24 cellular contexts compared by ENCODE assay signal in the genomic region with DNA sequence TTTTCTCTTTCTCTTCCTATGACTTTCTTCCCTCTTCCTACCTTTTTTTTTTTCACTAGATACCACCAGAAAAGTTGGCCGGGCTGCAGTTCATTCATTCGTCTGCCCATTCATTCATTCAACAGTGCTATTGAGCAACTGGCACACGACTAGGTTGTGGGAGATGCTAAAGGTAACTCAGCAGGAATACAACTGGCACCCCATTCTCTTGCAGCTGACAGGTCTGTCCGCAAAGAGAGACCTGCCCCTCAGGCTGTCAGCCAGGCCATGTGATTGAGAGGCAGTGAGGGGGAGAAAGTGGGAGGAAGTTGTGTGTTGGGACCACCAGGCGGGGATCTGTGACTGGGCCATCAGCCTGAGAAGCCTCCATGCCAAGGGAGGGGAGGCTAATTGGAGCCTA.
"Had no signal": no experiment of that assay in that cellular context is flagged by ENCODE, and none has a peak within 500 bp of the region (broad histone marks: within the 10 kb centered on the region; RNA-seq: fewer than 3 reads in every experiment).

No MANE protein-coding gene starts in this region.

- H3K4me1 ChIP-seq: esophagus squamous epithelium had no signal

- ATAC-seq: activated CD4-positive, alpha-beta T cell treated with anti-CD3 and anti-CD28 coated beads for 36 hours; gastrocnemius medialis; left cardiac atrium; left ventricle myocardium superior; right cardiac atrium had no signal

- H3K4me2 ChIP-seq: hepatocyte had no signal

- H3K9me3 Mint-ChIP-seq: brain; naive B cell; T-helper 2 cell treated with Interferon-gamma antibody and Interleukin-4, amounts not matched to agents 5 μg/mL and 100 μg/mL, for 36 hours had no signal

- H3K36me3 Mint-ChIP-seq: activated naive CD8-positive, alpha-beta T cell; brain; naive B cell had no signal

- H3K27me3 Mint-ChIP-seq: brain had no signal

- H3K79me2 ChIP-seq: hepatocyte had no signal

- H3K27ac Mint-ChIP-seq: activated CD4-positive, alpha-beta T cell treated with anti-CD3 and anti-CD28 coated beads for 36 hours; activated naive CD8-positive, alpha-beta T cell; T-helper 2 cell treated with Interferon-gamma antibody and Interleukin-4, amounts not matched to agents 5 μg/mL and 100 μg/mL, for 36 hours had no signal

- H3K36me3 ChIP-seq: gastrocnemius medialis, spleen, tibial nerve had no signal

- DNase-seq: activated CD4-positive, alpha-beta T cell treated with anti-CD3 and anti-CD28 coated beads for 36 hours; activated CD4-positive, alpha-beta T cell treated with anti-CD3 and anti-CD28 coated beads, Interleukin-2, amount 50 U/mL, for 4 hours; activated CD4-positive, CD25-positive, alpha-beta regulatory T cell; activated CD8-positive, alpha-beta memory T cell treated with anti-CD3 and anti-CD28 coated beads for 24 hours; activated effector memory CD4-positive, alpha-beta T cell treated with Interleukin-2 at 50 U/mL for 16 hours; activated naive CD4-positive, alpha-beta T cell treated with Interleukin-2 at 50 U/mL for 16 hours; esophagus squamous epithelium; gastrocnemius medialis; glutamatergic neuron; islet precursor cell; left cardiac atrium; left ventricle myocardium superior; mammary epithelial cell; naive B cell; occipital lobe; spleen; stimulated activated naive CD4-positive, alpha-beta T cell treated with Interleukin-2 at 50 U/mL for 16 hours; T-helper 1 cell had no signal

- H3K27ac ChIP-seq: esophagus squamous epithelium, gastrocnemius medialis, hepatocyte, spleen, tibial nerve had no signal

- H3K27me3 ChIP-seq: esophagus squamous epithelium, gastrocnemius medialis, hepatocyte, tibial nerve had no signal

- H3K9me3 ChIP-seq: esophagus squamous epithelium, gastrocnemius medialis, spleen, tibial nerve had no signal

- H3K4me3 Mint-ChIP-seq: activated CD4-positive, alpha-beta T cell treated with anti-CD3 and anti-CD28 coated beads for 36 hours; activated naive CD8-positive, alpha-beta T cell; brain; T-helper 2 cell treated with Interferon-gamma antibody and Interleukin-4, amounts not matched to agents 5 μg/mL and 100 μg/mL, for 36 hours had no signal

- H2AFZ ChIP-seq: hepatocyte had no signal

- H3K4me3 ChIP-seq: esophagus squamous epithelium, gastrocnemius medialis, hepatocyte, spleen, tibial nerve had no signal
